16 cellular contexts compared by ENCODE assay signal in the genomic region with DNA sequence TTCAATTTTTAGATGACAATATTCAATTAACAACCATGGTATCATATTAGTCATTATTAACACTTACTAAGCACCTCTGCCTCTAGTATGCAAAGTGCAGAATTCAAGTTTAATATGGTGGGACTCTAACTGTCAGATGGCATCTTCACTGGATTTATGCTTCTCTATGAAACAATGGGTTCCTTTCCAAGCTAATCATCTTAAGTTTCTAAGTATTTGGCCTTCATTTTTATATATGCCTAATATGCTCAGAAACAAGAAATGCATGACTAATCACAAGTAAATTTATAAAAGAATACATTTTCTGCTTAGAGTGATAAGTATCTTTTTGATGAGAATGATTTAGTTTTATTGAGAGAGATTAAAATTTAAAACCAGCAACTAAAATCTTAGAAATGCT.
DNase-seq lines count a peak whose midpoint lies in the region; ATAC-seq, FAIRE-seq and TF ChIP-seq lines count a peak whose summit lies in the region.
"Had no signal": no experiment of that assay in that cellular context is flagged by ENCODE, and none has a peak within 500 bp of the region (broad histone marks: within the 10 kb centered on the region; RNA-seq: fewer than 3 reads in every experiment).

No MANE protein-coding gene starts in this region.

- H3K27me3 ChIP-seq in right atrium auricular region (no peaks in the 10 kb centered on the region), left lung (no peaks in the 10 kb centered on the region)
- H3K27me3 ChIP-seq: BLaER1 had no signal

- intact Hi-C loops in left lung (cut with DNase I) = no loop called here

- peak overlapping the region; percentile 33 for H3K4me3 Mint-ChIP-seq in activated T-helper 17 cell treated with anti-CD3 and anti-CD28 coated beads, Interleukin-2, amount 50 U/mL, for 72 hours
- H3K4me3 Mint-ChIP-seq in naive B cell = no peak overlapping the region
- H3K4me3 Mint-ChIP-seq: H9 had no signal

- no peak overlapping the region for H3K27ac Mint-ChIP-seq in activated T-helper 17 cell treated with anti-CD3 and anti-CD28 coated beads, Interleukin-2, amount 50 U/mL, for 72 hours
- H3K27ac Mint-ChIP-seq in naive B cell = peak overlapping the region in 4 of 6 donors; percentile 46 to 84 (median 74)
- H3K27ac Mint-ChIP-seq: H9 had no signal

- peak; percentile 27 to 29 for ATAC-seq in activated CD4-positive, CD25-positive, alpha-beta regulatory T cell treated with anti-CD3 and anti-CD28 coated beads, Interleukin-2, amount 50 U/mL, for 24 hours
- no peak for ATAC-seq in activated T-helper 17 cell treated with anti-CD3 and anti-CD28 coated beads, Interleukin-2, amount 50 U/mL, for 72 hours (replicated peaks)
- ATAC-seq in naive B cell (ENCODE audit: low read depth in 2 of 2) = no peak
- no peak for ATAC-seq in left lung

- H3K27me3 Mint-ChIP-seq in activated T-helper 17 cell treated with anti-CD3 and anti-CD28 coated beads, Interleukin-2, amount 50 U/mL, for 72 hours = no peaks in the 10 kb centered on the region
- no peaks in the 10 kb centered on the region for H3K27me3 Mint-ChIP-seq in naive B cell

- no peaks in the 10 kb centered on the region for H3K36me3 ChIP-seq in right atrium auricular region
- no peaks in the 10 kb centered on the region for H3K36me3 ChIP-seq in left lung

- H3K4me1 ChIP-seq in right atrium auricular region (peaks cover 0 to 13% of the 10 kb centered on the region in 2 donors), left lung (peaks cover 0 to 17% of the 10 kb centered on the region in 2 donors)
- H3K4me1 ChIP-seq: BLaER1 had no signal

- peaks cover 49% of the 10 kb centered on the region for H3K36me3 Mint-ChIP-seq in activated T-helper 17 cell treated with anti-CD3 and anti-CD28 coated beads, Interleukin-2, amount 50 U/mL, for 72 hours (ENCODE audit: low read depth)
- H3K36me3 Mint-ChIP-seq in naive B cell = no peaks in the 10 kb centered on the region

- peaks cover 60% of the 10 kb centered on the region for H3K4me1 Mint-ChIP-seq in activated T-helper 17 cell treated with anti-CD3 and anti-CD28 coated beads, Interleukin-2, amount 50 U/mL, for 72 hours
- peaks cover 31 to 60% (median 42%) of the 10 kb centered on the region in 3 donors for H3K4me1 Mint-ChIP-seq in naive B cell

- no peak for DNase-seq in activated CD4-positive, CD25-positive, alpha-beta regulatory T cell (lab: John Stamatoyannopoulos, UW)
- DNase-seq in GM19239 (ENCODE audit: insufficient read length, low spot score) = no peak
- DNase-seq in naive B cell = no peak
- DNase-seq in right atrium auricular region (ENCODE audit: low spot score) = no peak
- DNase-seq in HCEC 1CT = no peak
- no peak for DNase-seq in left lung
- DNase-seq: DMS 273 treated with DMSO at 0.1 percent for 48 hours; H9; NCI-H1930; NCI-H446; NK-92 treated with Interleukin-12 subunit alpha and Interleukin-12 subunit beta, amount 100 ng/mL, for 24 hours; SHP77 had no signal

- FAIRE-seq in GM19239 (lab: Jason Lieb, UNC) = peak; percentile 76

- no peak overlapping the region for H3K27ac ChIP-seq in right atrium auricular region
- no peak overlapping the region for H3K27ac ChIP-seq in left lung
- H3K27ac ChIP-seq: 22Rv1, BLaER1 had no signal

- H3K9me3 Mint-ChIP-seq in activated T-helper 17 cell treated with anti-CD3 and anti-CD28 coated beads, Interleukin-2, amount 50 U/mL, for 72 hours = no peaks in the 10 kb centered on the region
- no peaks in the 10 kb centered on the region for H3K9me3 Mint-ChIP-seq in naive B cell
- H3K9me3 Mint-ChIP-seq: H9 had no signal

- no peak for TF ChIP-seq CTCF in right atrium auricular region (IDR thresholded peaks at IDR 0.05)
- TF ChIP-seq CTCF in left lung (IDR thresholded peaks at IDR 0.05) = no peak

- no peak overlapping the region for H3K4me3 ChIP-seq in right atrium auricular region
- no peak overlapping the region for H3K4me3 ChIP-seq in left lung
- H3K4me3 ChIP-seq: BLaER1 had no signal

- H3K9me3 ChIP-seq in right atrium auricular region (no peaks in the 10 kb centered on the region), left lung (no peaks in the 10 kb centered on the region)
- H3K9me3 ChIP-seq: BLaER1 had no signal

Comparison
In these comparisons a context has a peak if more than half of its experiments do, and no peak if none do; other contexts are left out.
1. ATAC-seq: peak in activated CD4-positive, CD25-positive, alpha-beta regulatory T cell treated with anti-CD3 and anti-CD28 coated beads, Interleukin-2, amount 50 U/mL, for 24 hours (2 of 2); none in activated T-helper 17 cell treated with anti-CD3 and anti-CD28 coated beads, Interleukin-2, amount 50 U/mL, for 72 hours (single experiment), naive B cell (0 of 2) and left lung (single experiment).